ENCODE assay signal across 13 cellular contexts in genomic region chr7:37440738-37441404, GRCh38. TPM values are rescaled to one million over a fixed set of nuclear protein-coding genes. Genes with fewer than 3 reads are reported as not detected.
DNase-seq lines count a peak whose midpoint lies in the region; FAIRE-seq and TF ChIP-seq lines count a peak whose summit lies in the region.
"Had no signal": no experiment of that assay in that cellular context is flagged by ENCODE, and none has a peak within 500 bp of the region (broad histone marks: within the 10 kb centered on the region; RNA-seq: fewer than 3 reads in every experiment).

No MANE protein-coding gene starts in this region.

- no peaks in the 10 kb centered on the region for H3K9me3 ChIP-seq in right atrium auricular region

- H3K36me3 Mint-ChIP-seq in activated T-cell treated with anti-CD3 and anti-CD28 coated beads, Interleukin-2, amount 50 U/mL, for 24 hours (ENCODE audit: low read depth): peaks cover 50% of the 10 kb centered on the region

- H3K4me3 ChIP-seq in right atrium auricular region: no peak overlapping the region

- FAIRE-seq in RCC 7860 (lab: Jason Lieb, UNC): no peak
- FAIRE-seq: colon, islet of Langerhans, TTC549 had no signal

- H3K27ac Mint-ChIP-seq in activated T-cell treated with anti-CD3 and anti-CD28 coated beads, Interleukin-2, amount 50 U/mL, for 24 hours: peak overlapping the region; percentile 95

- peak overlapping the region; percentile 51 to 69 for H3K27ac ChIP-seq in right atrium auricular region

- TF ChIP-seq CTCF in right atrium auricular region (IDR thresholded peaks at IDR 0.05) (no peak), GM10266 (IDR thresholded peaks at IDR 0.05; ENCODE audit: control insufficient read depth, insufficient read depth, low read depth, missing control alignments) (no peak)

- H3K27me3 ChIP-seq in right atrium auricular region: no peaks in the 10 kb centered on the region

- H3K4me3 Mint-ChIP-seq in activated T-cell treated with anti-CD3 and anti-CD28 coated beads, Interleukin-2, amount 50 U/mL, for 24 hours: peak overlapping the region; percentile 60

- intact Hi-C loops in posterior cingulate gyrus (cut with DNase I): loop anchor here (10.0 kb wide), 1 partner anchor 394 kb away; no protein-coding TSS in a partner anchor

- no peaks in the 10 kb centered on the region for H3K9me3 Mint-ChIP-seq in activated T-cell treated with anti-CD3 and anti-CD28 coated beads, Interleukin-2, amount 50 U/mL, for 24 hours

- no peaks in the 10 kb centered on the region for H3K27me3 Mint-ChIP-seq in activated T-cell treated with anti-CD3 and anti-CD28 coated beads, Interleukin-2, amount 50 U/mL, for 24 hours

- H3K4me1 ChIP-seq in right atrium auricular region: peaks cover 0 to 50% of the 10 kb centered on the region in 2 donors

- DNase-seq in KG1 (lab: John Stamatoyannopoulos, UW) (peak; percentile 61), right atrium auricular region (ENCODE audit: low spot score) (no peak), RCC 7860 (ENCODE audit: low spot score) (no peak), HUDEP-2 (lab: John Stamatoyannopoulos, UW; ENCODE audit: unreplicated experiment in 76 of 76) (no peak), posterior cingulate gyrus (no peak), GM10266 (ENCODE audit: extremely low spot score) (no peak)
- DNase-seq in activated T-cell treated with anti-CD3 and anti-CD28 coated beads, Interleukin-2, amount 50 U/mL, for 24 hours: no peak
- peak; percentile 21 to 30 for DNase-seq in stimulated activated CD4-positive, alpha-beta T cell treated with anti-CD3 and anti-CD28 coated beads, Interleukin-2, amount 100 ng/mL, for 48 hours
- DNase-seq: DND-41, NCI-H2107 had no signal

- H3K36me3 ChIP-seq in right atrium auricular region: no peaks in the 10 kb centered on the region

- peaks cover 88% of the 10 kb centered on the region for H3K4me1 Mint-ChIP-seq in activated T-cell treated with anti-CD3 and anti-CD28 coated beads, Interleukin-2, amount 50 U/mL, for 24 hours (ENCODE audit: low read depth)

RNA-seq across cellular contexts. Expression of gene ELMO1, which starts 7.8 kb away (rescaled TPM):
- total RNA-seq in right atrium auricular region: 10 to 100 TPM; 24.4 to 45.1 TPM

Comparison
In these comparisons a context has a peak if more than half of its experiments do, and no peak if none do; other contexts are left out.
1. DNase-seq: peak in KG1 (single experiment) and stimulated activated CD4-positive, alpha-beta T cell treated with anti-CD3 and anti-CD28 coated beads, Interleukin-2, amount 100 ng/mL, for 48 hours (2 of 2); none in activated T-cell treated with anti-CD3 and anti-CD28 coated beads, Interleukin-2, amount 50 U/mL, for 24 hours (single experiment), right atrium auricular region (single experiment), RCC 7860 (single experiment), HUDEP-2 (0 of 76), posterior cingulate gyrus (0 of 10) and GM10266 (single experiment).